In genomic region chr3:78861156-78861555, GRCh38 we compare ENCODE assay signal across 8 cellular contexts.
"Had no signal": no experiment of that assay in that cellular context is flagged by ENCODE, and none has a peak within 500 bp of the region (broad histone marks: within the 10 kb centered on the region; RNA-seq: fewer than 3 reads in every experiment).

No MANE protein-coding gene starts in this region.

- DNase-seq: GM23248, H7, H9, HCEC 1CT, HFFc6 had no signal

- H3K9ac ChIP-seq: GM23248 had no signal

- H3K36me3 ChIP-seq: HAP-1 had no signal

- H3K4me2 ChIP-seq: GM23338 had no signal

- H3K27ac ChIP-seq: GM23248 had no signal

- H3K4me3 ChIP-seq: GM23248, GM23338, HAP-1 had no signal

- H2AFZ ChIP-seq: GM23248, GM23338 had no signal

- ATAC-seq: GM23338, HCT116 had no signal

- H3K9me3 ChIP-seq: HAP-1 had no signal
